Comparison of ENCODE assay signal across 8 cellular contexts in genomic region chr2:201260302-201260800, GRCh38. TPM values are rescaled to one million over a fixed set of nuclear protein-coding genes. Genes with fewer than 3 reads are reported as not detected.
DNase-seq lines count a peak whose midpoint lies in the region; FAIRE-seq and TF ChIP-seq lines count a peak whose summit lies in the region.

TSS of gene CASP8 (plus strand) at chr2:201260536. CDS start at chr2:201266487, 5,951 bp downstream.

- H3K36me3 ChIP-seq in bronchial epithelial cell (ENCODE audit: control insufficient read depth, insufficient read depth, low read length): no peaks in the 10 kb centered on the region
- H3K36me3 ChIP-seq in mesenchymal stem cell (ENCODE audit: control insufficient read depth in 1 of 2, insufficient read depth in 2 of 2, low read depth in 1 of 2, low read length in 2 of 2): no peaks in the 10 kb centered on the region

- peak within 1 kb of the TSS; percentile 95 for H4K91ac ChIP-seq in mesenchymal stem cell (ENCODE audit: low read length)

- intact Hi-C loops in posterior cingulate gyrus (cut with DNase I): no loop called here

- peak within 1 kb of the TSS; percentile 47 to 79 for H3K4ac ChIP-seq in mesenchymal stem cell (ENCODE audit: low read depth in 1 of 2, low read length in 2 of 2)

- H3K9ac ChIP-seq in mesenchymal stem cell (ENCODE audit: low read length): peak within 1 kb of the TSS; percentile 93

- H3K27me3 ChIP-seq in bronchial epithelial cell (ENCODE audit: control insufficient read depth, insufficient read depth, low read length) (no peaks in the 10 kb centered on the region), mesenchymal stem cell (ENCODE audit: control insufficient read depth in 1 of 2, insufficient read depth in 1 of 2, low read length in 2 of 2) (no peaks in the 10 kb centered on the region)

- peak within 1 kb of the TSS; percentile 87 for H2BK120ac ChIP-seq in mesenchymal stem cell (ENCODE audit: low read depth, low read length)

- peak within 1 kb of the TSS; percentile 10 for H3K4me2 ChIP-seq in mesenchymal stem cell (ENCODE audit: low read length, poor library complexity, severe bottlenecking)

- TF ChIP-seq CTCF in bronchial epithelial cell (IDR thresholded peaks at IDR 0.05; ENCODE audit: insufficient read depth, low read length, severe bottlenecking): no peak

- peak within 1 kb of the TSS; percentile 82 for H2AK5ac ChIP-seq in mesenchymal stem cell (ENCODE audit: low read length, severe bottlenecking)

- H3K4me1 ChIP-seq in mesenchymal stem cell (ENCODE audit: control insufficient read depth, insufficient read depth, low read depth, low read length): peaks cover 14% of the 10 kb centered on the region

- peak within 1 kb of the TSS; percentile 36 for H2AFZ ChIP-seq in mesenchymal stem cell (ENCODE audit: low read depth, low read length)

- 63% methylated on average over 10 of the region's 10 CpGs for WGBS in mesenchymal stem cell

- DNase-seq in HS-5 (ENCODE audit: low read depth) (peak; percentile 52), UCSD-AML1 (lab: John Stamatoyannopoulos, UW; ENCODE audit: unreplicated experiment) (peak; percentile 62), bronchial epithelial cell (ENCODE audit: low read depth) (peak; percentile 67), mesenchymal stem cell (peak; percentile 83), posterior cingulate gyrus (no peak), NCI-H1092 treated with DMSO at 0.1 percent for 48 hours (lab: John Stamatoyannopoulos, UW) (no peak)

- peak within 1 kb of the TSS; percentile 80 to 94 for H3K18ac ChIP-seq in mesenchymal stem cell (ENCODE audit: low read depth in 1 of 2, low read length in 2 of 2)

- H3K27me3 Mint-ChIP-seq in stimulated activated naive CD8-positive, alpha-beta T cell treated with anti-CD3 and anti-CD28 coated beads, Interleukin-15, Interleukin-2, amounts not matched to agents 100 ng/mL and 50 ng/mL, for 24 hours: no peaks in the 10 kb centered on the region

- peak within 1 kb of the TSS; percentile 21 to 59 for H2BK12ac ChIP-seq in mesenchymal stem cell (ENCODE audit: low read length in 2 of 2)

- peaks cover 89% of the 10 kb centered on the region for H3K4me1 Mint-ChIP-seq in stimulated activated naive CD8-positive, alpha-beta T cell treated with anti-CD3 and anti-CD28 coated beads, Interleukin-15, Interleukin-2, amounts not matched to agents 100 ng/mL and 50 ng/mL, for 24 hours (ENCODE audit: low read depth)

- peaks cover 23% of the 10 kb centered on the region for H3K79me1 ChIP-seq in mesenchymal stem cell (replicated peaks; ENCODE audit: low read length, poor library complexity, severe bottlenecking)

- peak within 1 kb of the TSS; percentile 62 for H3K4me3 ChIP-seq in GM08714 (ENCODE audit: low read length)
- no peak within 1 kb of the TSS for H3K4me3 ChIP-seq in bronchial epithelial cell (ENCODE audit: low read depth, low read length)
- H3K4me3 ChIP-seq in mesenchymal stem cell (ENCODE audit: insufficient read depth in 1 of 2, low read depth in 1 of 2, low read length in 2 of 2): peak within 1 kb of the TSS in 1 of 2 experiments; percentile 89

- no peak within 1 kb of the TSS for H3K23ac ChIP-seq in mesenchymal stem cell (ENCODE audit: low read length in 2 of 2)

- peak within 1 kb of the TSS; percentile 99 for H3K4me3 Mint-ChIP-seq in stimulated activated naive CD8-positive, alpha-beta T cell treated with anti-CD3 and anti-CD28 coated beads, Interleukin-15, Interleukin-2, amounts not matched to agents 100 ng/mL and 50 ng/mL, for 24 hours

- no peak within 1 kb of the TSS for H2BK15ac ChIP-seq in mesenchymal stem cell (ENCODE audit: low read depth, poor library complexity, severe bottlenecking)

- H3K14ac ChIP-seq in mesenchymal stem cell (ENCODE audit: low read length in 2 of 2): peak within 1 kb of the TSS in 1 of 2 experiments; percentile 4

- peak within 1 kb of the TSS; percentile 97 for H4K8ac ChIP-seq in mesenchymal stem cell (ENCODE audit: low read length)

- peaks cover 15% of the 10 kb centered on the region for H3K36me3 Mint-ChIP-seq in stimulated activated naive CD8-positive, alpha-beta T cell treated with anti-CD3 and anti-CD28 coated beads, Interleukin-15, Interleukin-2, amounts not matched to agents 100 ng/mL and 50 ng/mL, for 24 hours (ENCODE audit: low read depth)

- H3K9me3 ChIP-seq in mesenchymal stem cell (ENCODE audit: control insufficient read depth, low read length): no peaks in the 10 kb centered on the region

- H3K27ac Mint-ChIP-seq in stimulated activated naive CD8-positive, alpha-beta T cell treated with anti-CD3 and anti-CD28 coated beads, Interleukin-15, Interleukin-2, amounts not matched to agents 100 ng/mL and 50 ng/mL, for 24 hours: peak within 1 kb of the TSS; percentile 99

- no peak for FAIRE-seq in bronchial epithelial cell (lab: Jason Lieb, UNC)

- H3K9me3 Mint-ChIP-seq in stimulated activated naive CD8-positive, alpha-beta T cell treated with anti-CD3 and anti-CD28 coated beads, Interleukin-15, Interleukin-2, amounts not matched to agents 100 ng/mL and 50 ng/mL, for 24 hours: no peaks in the 10 kb centered on the region

- no peak within 1 kb of the TSS for H3K27ac ChIP-seq in mesenchymal stem cell (ENCODE audit: low read length, poor library complexity, severe bottlenecking)

- H2BK5ac ChIP-seq in mesenchymal stem cell (ENCODE audit: low read depth, low read length, poor library complexity, severe bottlenecking): no peak within 1 kb of the TSS

RNA-seq across cellular contexts. Expression of gene CASP8, which starts in this region (rescaled TPM):
- total RNA-seq in bronchial epithelial cell: 20.9 and 27.6 TPM in 2 replicates
- polyA plus RNA-seq in mesenchymal stem cell (2013, experiment 1 of 2): 12.5 TPM
- polyA plus RNA-seq in mesenchymal stem cell (2013, experiment 2 of 2): 10.6 TPM

Comparison
In these comparisons a context has a peak if more than half of its experiments do, and no peak if none do; other contexts are left out.
1. DNase-seq: peak in HS-5 (single experiment), UCSD-AML1 (single experiment), bronchial epithelial cell (single experiment) and mesenchymal stem cell (single experiment); none in posterior cingulate gyrus (0 of 10) and NCI-H1092 treated with DMSO at 0.1 percent for 48 hours (single experiment).